In genomic region chr12:131368073-131369071, GRCh38 we compare ENCODE assay signal across 17 cellular contexts.
DNase-seq lines count a peak whose midpoint lies in the region; ATAC-seq and TF ChIP-seq lines count a peak whose summit lies in the region.
"Had no signal": no experiment of that assay in that cellular context is flagged by ENCODE, and none has a peak within 500 bp of the region (broad histone marks: within the 10 kb centered on the region; RNA-seq: fewer than 3 reads in every experiment).

No MANE protein-coding gene starts in this region.

- TF ChIP-seq CTCF in SK-N-SH (IDR thresholded peaks at IDR 0.05) (no peak), activated B cell treated with CpG ODN at 0.5 μM for 24 hours (IDR thresholded peaks at IDR 0.05) (no peak), natural killer cell (IDR thresholded peaks at IDR 0.05) (no peak), foreskin keratinocyte (conservative IDR thresholded peaks at IDR 0.05) (no peak)

- intact Hi-C loops in activated B cell treated with CpG ODN at 0.5 μM for 24 hours (cut with micrococcal nuclease) (no loop called here), natural killer cell (cut with micrococcal nuclease) (no loop called here)

- H3K9ac ChIP-seq in SK-N-SH, result no peak overlapping the region

- H3K4me1 Mint-ChIP-seq in activated B cell treated with CpG ODN at 0.5 μM for 24 hours (no peaks in the 10 kb centered on the region), natural killer cell (no peaks in the 10 kb centered on the region)
- no peaks in the 10 kb centered on the region for H3K4me1 Mint-ChIP-seq in stimulated activated effector memory CD8-positive, alpha-beta T cell treated with anti-CD3 and anti-CD28 coated beads, Interleukin-12 subunit alpha, Interleukin-12 subunit beta, amount 100 ng/mL, for 72 hours
- H3K4me1 Mint-ChIP-seq: CD8-positive, alpha-beta memory T cell had no signal

- H3K27me3 Mint-ChIP-seq in activated B cell treated with CpG ODN at 0.5 μM for 24 hours (peaks cover 3% of the 10 kb centered on the region), natural killer cell (ENCODE audit: low read depth in 2 of 2) (peaks cover 0 to 3% of the 10 kb centered on the region in 2 donors)

- no peak overlapping the region for H3K4me3 ChIP-seq in SK-N-SH (ENCODE audit: low read depth in 2 of 2, low read length in 1 of 2)

- no peaks in the 10 kb centered on the region for H3K36me3 ChIP-seq in SK-N-SH (replicated peaks in 1 of 2; ENCODE audit: control insufficient read depth in 1 of 2, insufficient read depth in 2 of 2, low read length in 1 of 2)

- H3F3A ChIP-seq in SK-N-SH (replicated peaks; ENCODE audit: insufficient read depth), result no peaks in the 10 kb centered on the region

- no peaks in the 10 kb centered on the region for H3K9me3 ChIP-seq in SK-N-SH

- no peaks in the 10 kb centered on the region for H3K79me2 ChIP-seq in SK-N-SH (ENCODE audit: insufficient read depth)

- H3K27ac ChIP-seq in SK-N-SH (ENCODE audit: low read depth in 2 of 2, low read length in 1 of 2) (peak overlapping the region in 1 of 2 experiments; percentile 87; a peak in 2 of 4 replicates), foreskin keratinocyte (no peak overlapping the region)
- H3K27ac ChIP-seq: 22Rv1 had no signal

- TF ChIP-seq RAD21 in SK-N-SH (IDR thresholded peaks at IDR 0.05; ENCODE audit: low read length), result no peak

- H3K4me1 ChIP-seq in SK-N-SH (ENCODE audit: control insufficient read depth in 1 of 2, insufficient read depth in 2 of 2, low read depth in 1 of 2, low read length in 1 of 2) (peaks cover 0 to 46% of the 10 kb centered on the region in 2 experiments; a peak in 1 of 4 replicates), foreskin keratinocyte (no peaks in the 10 kb centered on the region)

- no peaks in the 10 kb centered on the region for H3K9me3 Mint-ChIP-seq in activated B cell treated with CpG ODN at 0.5 μM for 24 hours
- no peaks in the 10 kb centered on the region for H3K9me3 Mint-ChIP-seq in natural killer cell
- no peaks in the 10 kb centered on the region for H3K9me3 Mint-ChIP-seq in stimulated activated effector memory CD8-positive, alpha-beta T cell treated with anti-CD3 and anti-CD28 coated beads, Interleukin-12 subunit alpha, Interleukin-12 subunit beta, amount 100 ng/mL, for 72 hours
- H3K9me3 Mint-ChIP-seq: CD8-positive, alpha-beta memory T cell had no signal

- no peak overlapping the region for H2AFZ ChIP-seq in SK-N-SH (ENCODE audit: low read depth)

- WGBS in SK-N-SH (ENCODE audit: low lambda C conversion rate), result 34% methylated on average over 11 of the region's 16 CpGs

- no peaks in the 10 kb centered on the region for H4K20me1 ChIP-seq in SK-N-SH (ENCODE audit: insufficient read depth)

- no peak overlapping the region for H3K4me2 ChIP-seq in SK-N-SH

- ATAC-seq in SK-N-SH treated with all-trans-retinoic acid at 6 μM for 48 hours, result no peak; the same call in 2 of the 3 replicates
- no peak for ATAC-seq in activated B cell treated with CpG ODN at 0.5 μM for 24 hours (ENCODE audit: low read depth)
- ATAC-seq in natural killer cell, result peak in 1 of 3 donors; percentile 18
- peak; percentile 29 for ATAC-seq in stimulated activated effector memory CD8-positive, alpha-beta T cell treated with anti-CD3 and anti-CD28 coated beads, Interleukin-12 subunit alpha, Interleukin-12 subunit beta, amount 100 ng/mL, for 72 hours
- no peak for ATAC-seq in GM18517 (IDR thresholded peaks at IDR 0.05; ENCODE audit: unreplicated experiment)
- ATAC-seq in GM19351 (IDR thresholded peaks at IDR 0.05; ENCODE audit: unreplicated experiment), result no peak
- no peak for ATAC-seq in foreskin keratinocyte

- TF ChIP-seq EP300 in SK-N-SH (IDR thresholded peaks at IDR 0.05; ENCODE audit: borderline replicate concordance in 1 of 2, low read depth in 1 of 2, low read length in 1 of 2), result peak in 1 of 2 experiments; percentile 91; a peak in 2 of 4 replicates

- POLR2A ChIA-PET in SK-N-SH (lab: Yijun Ruan, JAX), result no interaction called here
- POLR2A ChIA-PET in activated B cell treated with CpG ODN at 0.5 μM for 24 hours (lab: Charles Lee), result no interaction called here

- no peaks in the 10 kb centered on the region for H3K36me3 Mint-ChIP-seq in activated B cell treated with CpG ODN at 0.5 μM for 24 hours (ENCODE audit: low read depth)
- no peaks in the 10 kb centered on the region for H3K36me3 Mint-ChIP-seq in natural killer cell
- no peaks in the 10 kb centered on the region for H3K36me3 Mint-ChIP-seq in stimulated activated effector memory CD8-positive, alpha-beta T cell treated with anti-CD3 and anti-CD28 coated beads, Interleukin-12 subunit alpha, Interleukin-12 subunit beta, amount 100 ng/mL, for 72 hours
- H3K36me3 Mint-ChIP-seq: CD8-positive, alpha-beta memory T cell had no signal

- no peak overlapping the region for H3K27ac Mint-ChIP-seq in activated B cell treated with CpG ODN at 0.5 μM for 24 hours
- no peak overlapping the region for H3K27ac Mint-ChIP-seq in natural killer cell
- H3K27ac Mint-ChIP-seq in stimulated activated effector memory CD8-positive, alpha-beta T cell treated with anti-CD3 and anti-CD28 coated beads, Interleukin-12 subunit alpha, Interleukin-12 subunit beta, amount 100 ng/mL, for 72 hours, result no peak overlapping the region
- H3K27ac Mint-ChIP-seq: HFFc6 had no signal

- no peaks in the 10 kb centered on the region for H3K27me3 ChIP-seq in SK-N-SH (ENCODE audit: insufficient read depth)
- no peaks in the 10 kb centered on the region for H3K27me3 ChIP-seq in foreskin keratinocyte

- DNase-seq in SK-N-SH, result peak; percentile 85
- peak; percentile 13 for DNase-seq in activated B cell treated with CpG ODN at 0.5 μM for 24 hours
- peak; percentile 12 for DNase-seq in natural killer cell
- DNase-seq in stimulated activated effector memory CD8-positive, alpha-beta T cell treated with anti-CD3 and anti-CD28 coated beads, Interleukin-12 subunit alpha, Interleukin-12 subunit beta, amount 100 ng/mL, for 72 hours (ENCODE audit: low spot score in 2 of 2), result no peak
- DNase-seq in foreskin keratinocyte, result no peak
- DNase-seq: DND-41, GDM1, HFFc6, KBM-7, NCI-H146, NCI-H226, NCI-H526 had no signal

- H3K9me2 ChIP-seq in SK-N-SH, result no peaks in the 10 kb centered on the region

- no peak overlapping the region for H3K4me3 Mint-ChIP-seq in activated B cell treated with CpG ODN at 0.5 μM for 24 hours
- no peak overlapping the region for H3K4me3 Mint-ChIP-seq in natural killer cell
- H3K4me3 Mint-ChIP-seq in stimulated activated effector memory CD8-positive, alpha-beta T cell treated with anti-CD3 and anti-CD28 coated beads, Interleukin-12 subunit alpha, Interleukin-12 subunit beta, amount 100 ng/mL, for 72 hours, result no peak overlapping the region
- H3K4me3 Mint-ChIP-seq: CD8-positive, alpha-beta memory T cell; HFFc6 had no signal

- CTCF ChIA-PET in SK-N-SH (lab: Yijun Ruan, JAX), result interaction anchor here (0.6 to 1.6 kb wide), 5 partner anchors 86 to 452 kb away, joined by 3 to 6 read pairs (median 5); no protein-coding TSS in a partner anchor
- CTCF ChIA-PET in activated B cell treated with CpG ODN at 0.5 μM for 24 hours (lab: Charles Lee), result no interaction called here

TF ChIP-seq in SK-N-SH, 30 proteins besides CTCF, POLR2A, EP300 and RAD21:
- TF ChIP-seq MXI1 (IDR thresholded peaks at IDR 0.05; ENCODE audit: low read depth, low read length) (peak; percentile 51; the same call in 1 of the 2 replicates), CHD2 (IDR thresholded peaks at IDR 0.05; ENCODE audit: low read length, partially characterized antibody) (peak; percentile 68), FOXJ3 (CRISPR knock-in tag; IDR thresholded peaks at IDR 0.05) (peak; percentile 66; the same call in 1 of the 2 replicates), RFX5 (IDR thresholded peaks at IDR 0.05; ENCODE audit: low read length) (no peak), POLR2AphosphoS5 (IDR thresholded peaks at IDR 0.05; ENCODE audit: low read depth, low read length) (no peak), GATA2 (CRISPR knock-in tag; IDR thresholded peaks at IDR 0.05) (peak; percentile 91), GABPA (IDR thresholded peaks at IDR 0.05; ENCODE audit: low read depth) (no peak), FOSL2 (IDR thresholded peaks at IDR 0.05; ENCODE audit: borderline replicate concordance, low read depth) (no peak), RCOR1 (IDR thresholded peaks at IDR 0.05; ENCODE audit: low read length) (peak; percentile 90)

TF ChIP-seq in SK-N-SH treated with all-trans-retinoic acid at 6 μM for 48 hours, 23 proteins besides CTCF, POLR2A, EP300 and RAD21 (continues in another document):
- TF ChIP-seq ZNF8 (CRISPR knock-in tag; IDR thresholded peaks at IDR 0.05) (no peak), CREB5 (CRISPR knock-in tag; IDR thresholded peaks at IDR 0.05; ENCODE audit: low read depth) (no peak), ZFP30 (CRISPR knock-in tag; IDR thresholded peaks at IDR 0.05) (no peak), POU6F1 (CRISPR knock-in tag; IDR thresholded peaks at IDR 0.05; ENCODE audit: borderline replicate concordance, low read depth) (no peak), ZNF70 (CRISPR knock-in tag; IDR thresholded peaks at IDR 0.05) (no peak)

Comparison
In these comparisons a context has a peak if more than half of its experiments do, and no peak if none do; other contexts are left out.
1. DNase-seq: peak in SK-N-SH (single experiment), activated B cell treated with CpG ODN at 0.5 μM for 24 hours (single experiment) and natural killer cell (single experiment); none in stimulated activated effector memory CD8-positive, alpha-beta T cell treated with anti-CD3 and anti-CD28 coated beads, Interleukin-12 subunit alpha, Interleukin-12 subunit beta, amount 100 ng/mL, for 72 hours (0 of 2) and foreskin keratinocyte (0 of 2).